27 cellular contexts compared by ENCODE assay signal in the genomic region with DNA sequence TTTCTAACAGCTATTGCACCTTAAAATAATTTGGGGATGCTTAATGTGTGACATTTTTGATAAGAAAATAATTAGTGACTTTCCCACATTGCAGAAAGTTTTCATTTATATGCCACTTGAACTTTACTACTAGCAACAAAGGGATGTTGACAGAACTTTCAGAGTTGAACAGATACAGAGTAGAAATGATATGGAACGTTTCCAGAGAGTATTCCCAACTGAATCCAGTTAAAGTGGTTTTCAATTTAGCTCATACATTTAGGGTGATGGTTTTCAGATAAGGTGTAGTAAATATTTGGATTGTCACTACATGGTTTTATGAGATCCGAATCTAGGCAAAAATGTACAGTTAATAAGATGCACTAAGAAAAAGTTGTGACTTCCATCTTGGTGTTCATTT.
"Had no signal": no experiment of that assay in that cellular context is flagged by ENCODE, and none has a peak within 500 bp of the region (broad histone marks: within the 10 kb centered on the region; RNA-seq: fewer than 3 reads in every experiment).

No MANE protein-coding gene starts in this region.

- H3K4me3 ChIP-seq: left lung, lung, neural progenitor cell, right atrium auricular region, skin epidermis, stomach, testis, thyroid gland, transverse colon, upper lobe of left lung, vagina had no signal

- ATAC-seq: left lung; natural killer cell; sciatic nerve; stimulated activated naive B cell treated with anti-CD40 and anti-IgM and Interleukin-4, amounts not matched to agents 10 μg/mL and 1 μg/mL and 100 μg/mL, for 72 hours; stimulated activated naive CD8-positive, alpha-beta T cell treated with anti-CD3 and anti-CD28 coated beads, Interleukin-15, Interleukin-2, amounts not matched to agents 100 U/mL and 50 U/mL, for 24 hours had no signal

- H3K4me1 ChIP-seq: left lung, neural progenitor cell, testis had no signal

- H3K9me3 ChIP-seq: left lung, neutrophil, right atrium auricular region, stomach, testis, thyroid gland, transverse colon, upper lobe of left lung, vagina had no signal

- H3K4me1 Mint-ChIP-seq: neural progenitor cell had no signal

- H3K36me3 ChIP-seq: neural progenitor cell, neutrophil, right atrium auricular region, thyroid gland, transverse colon, upper lobe of left lung, vagina had no signal

- H3K36me3 Mint-ChIP-seq: natural killer cell had no signal

- H2AFZ ChIP-seq: neural progenitor cell had no signal

- H3K27me3 Mint-ChIP-seq: naive B cell; progenitor cell of endocrine pancreas; stimulated activated naive B cell treated with anti-CD40 and anti-IgM and Interleukin-4, amounts not matched to agents 10 μg/mL and 1 μg/mL and 100 μg/mL, for 72 hours had no signal

- H3K4me3 Mint-ChIP-seq: mesothelial cell of epicardium; naive B cell; natural killer cell; nephron progenitor cell; neural progenitor cell; stimulated activated naive B cell treated with anti-CD40 and anti-IgM and Interleukin-4, amounts not matched to agents 10 μg/mL and 1 μg/mL and 100 μg/mL, for 72 hours had no signal

- H3K27ac Mint-ChIP-seq: mesothelial cell of epicardium; natural killer cell; nephron progenitor cell; neural progenitor cell; progenitor cell of endocrine pancreas; stimulated activated naive B cell treated with anti-CD40 and anti-IgM and Interleukin-4, amounts not matched to agents 10 μg/mL and 1 μg/mL and 100 μg/mL, for 72 hours had no signal

- H3K9ac ChIP-seq: neural progenitor cell had no signal

- DNase-seq: islet precursor cell; left lung; mesendoderm; naive B cell; natural killer cell; nephron progenitor cell; occipital lobe; stimulated activated CD4-positive, alpha-beta T cell treated with anti-CD3 and anti-CD28 coated beads, Interleukin-12 subunit alpha, Interleukin-12 subunit beta, amount 100 ng/mL, for 4 hours; stimulated activated CD4-positive, alpha-beta T cell treated with anti-CD3 and anti-CD28 coated beads, Interleukin-15, amount 100 ng/mL, for 24 hours; stimulated activated CD4-positive, alpha-beta T cell treated with anti-CD3 and anti-CD28 coated beads, Interleukin-2, amount 100 ng/mL, for 24 hours; stimulated activated CD4-positive, alpha-beta T cell treated with anti-CD3 and anti-CD28 coated beads, Interleukin-4, amount 100 ng/mL, for 1 hour; stimulated activated naive B cell treated with anti-CD40 and anti-IgM and Interleukin-4, amounts not matched to agents 10 μg/mL and 1 μg/mL and 100 μg/mL, for 72 hours; stimulated activated naive CD8-positive, alpha-beta T cell treated with anti-CD3 and anti-CD28 coated beads, Interleukin-15, Interleukin-2, amounts not matched to agents 100 U/mL and 50 U/mL, for 24 hours; stomach; testis; thyroid gland; transverse colon; upper lobe of left lung had no signal

- H3K4me2 ChIP-seq: neural progenitor cell had no signal

- H3K27me3 ChIP-seq: left lung, neural progenitor cell, neutrophil, right atrium auricular region, stomach, testis, thyroid gland, transverse colon, upper lobe of left lung, vagina had no signal

- H3K9me3 Mint-ChIP-seq: mesothelial cell of epicardium; naive B cell; natural killer cell; stimulated activated naive B cell treated with anti-CD40 and anti-IgM and Interleukin-4, amounts not matched to agents 10 μg/mL and 1 μg/mL and 100 μg/mL, for 72 hours had no signal

- H3K27ac ChIP-seq: left lung, neural progenitor cell, neutrophil, right atrium auricular region, skin epidermis, stomach, testis, thyroid gland, transverse colon, upper lobe of left lung, vagina had no signal
